In the genomic region with DNA sequence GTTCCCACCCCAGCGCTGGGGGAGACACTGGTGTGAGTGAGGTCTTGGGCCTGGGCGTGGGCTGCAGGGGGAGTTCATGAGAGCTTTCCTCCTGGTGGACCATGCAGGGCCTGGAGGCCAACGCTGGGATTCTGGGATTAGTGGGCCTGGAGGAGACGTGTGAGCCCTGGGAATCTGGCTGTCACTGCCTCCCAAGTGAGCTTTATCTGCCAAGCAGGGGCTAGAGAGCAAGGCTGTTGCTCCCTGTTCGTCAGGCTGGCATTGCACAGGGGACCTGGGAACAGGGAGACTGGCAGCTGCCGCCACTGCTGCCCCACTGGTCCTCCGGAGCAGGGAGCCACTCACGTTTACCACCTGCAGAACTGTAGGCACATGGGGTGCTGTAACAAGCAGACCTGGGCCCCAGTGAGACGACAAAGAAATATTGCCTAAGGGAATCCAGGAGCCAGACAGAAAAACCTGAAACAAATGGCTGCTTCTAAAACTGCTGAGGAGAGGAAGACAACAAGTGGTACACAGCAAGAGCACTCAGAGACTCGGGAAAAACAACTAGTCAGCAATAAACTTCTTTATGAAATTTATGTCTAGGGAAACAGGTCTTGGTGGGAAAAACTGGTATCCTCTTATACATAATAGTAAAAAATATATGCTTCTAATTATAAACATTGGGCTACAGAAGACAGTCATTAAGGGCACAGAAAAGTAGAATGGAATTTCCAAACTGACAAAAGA, we compare ENCODE assay signal across 18 cellular contexts. TPM values are rescaled to one million over a fixed set of nuclear protein-coding genes. Genes with fewer than 3 reads are reported as not detected.
A peak's percentile ranks its signal among the peaks of the same experiment; 100 is the strongest.
DNase-seq lines count a peak whose midpoint lies in the region; ATAC-seq, FAIRE-seq and TF ChIP-seq lines count a peak whose summit lies in the region.
"Had no signal": no experiment of that assay in that cellular context is flagged by ENCODE, and none has a peak within 500 bp of the region (broad histone marks: within the 10 kb centered on the region; RNA-seq: fewer than 3 reads in every experiment).

No MANE protein-coding gene starts in this region.

- no peak for TF ChIP-seq RAD21 in K562 (CRISPR knock-in tag; conservative IDR thresholded peaks at IDR 0.05 in 1 of 2, IDR thresholded peaks at IDR 0.05 in 1 of 2)

- 0 out of 2 replicates have a peak, but pooled peaks cover 3% of the 10 kb centered on the region for H4K20me1 ChIP-seq in K562 (replicated peaks; ENCODE audit: control insufficient read depth, insufficient read depth, low read length)

- WGBS in K562 (ENCODE audit: insufficient coverage, low coverage, missing lambda C conversion rate), result 53% methylated on average over 10 of the region's 10 CpGs

- POLR2A ChIA-PET in K562 (lab: Yijun Ruan, JAX), result interaction anchor here (0.6 kb wide), 1 partner anchor 1315 kb away, joined by 3 read pairs; no protein-coding TSS in a partner anchor

- peaks cover 2% of the 10 kb centered on the region for H3K9me1 ChIP-seq in K562 (ENCODE audit: control insufficient read depth, insufficient read depth, low read length)

- H3K27me3 ChIP-seq in left ventricle myocardium inferior (ENCODE audit: low read depth), result no peaks in the 10 kb centered on the region
- no peaks in the 10 kb centered on the region for H3K27me3 ChIP-seq in K562 (ENCODE audit: control insufficient read depth in 2 of 2, insufficient read depth in 2 of 2, low read length in 2 of 2)
- no peaks in the 10 kb centered on the region for H3K27me3 ChIP-seq in subcutaneous abdominal adipose tissue (ENCODE audit: control insufficient read depth in 5 of 5, insufficient read depth in 4 of 5, low read length in 5 of 5)

- no peak for TF ChIP-seq EP300 in K562 (IDR thresholded peaks at IDR 0.05; ENCODE audit: low read length)

- H3K9ac ChIP-seq in K562 (ENCODE audit: insufficient read depth in 1 of 2, low read depth in 2 of 2, low read length in 2 of 2) (no peak overlapping the region; a peak in 1 of 4 replicates), subcutaneous abdominal adipose tissue (ENCODE audit: low read length in 5 of 5) (peak overlapping the region in 3 of 5 donors; percentile 60 to 69 (median 64))

- H3K27ac ChIP-seq in left ventricle myocardium inferior (replicated peaks) (peak overlapping the region; percentile 18), K562 (ENCODE audit: extremely low read depth, low read depth, low read length) (no peak overlapping the region), subcutaneous abdominal adipose tissue (ENCODE audit: low read depth, low read length) (peak overlapping the region; percentile 85)
- H3K27ac ChIP-seq: C4-2B had no signal

- in situ Hi-C loops in K562 (cut with MboI), result loop anchor here (25.0 kb wide), 1 partner anchor 1407 kb away; no protein-coding TSS in a partner anchor

- no peak for ATAC-seq in K562
- no peak for ATAC-seq in HG02884 (IDR thresholded peaks at IDR 0.05; ENCODE audit: unreplicated experiment)
- ATAC-seq in HG03521 (IDR thresholded peaks at IDR 0.05; ENCODE audit: unreplicated experiment), result no peak
- ATAC-seq: Panc1, SK-N-SH treated with all-trans-retinoic acid at 6 μM for 48 hours had no signal

- TF ChIP-seq CTCF in left ventricle myocardium inferior (IDR thresholded peaks at IDR 0.05; ENCODE audit: borderline replicate concordance) (no peak), K562 (IDR thresholded peaks at IDR 0.05 in 2 of 3, conservative IDR thresholded peaks at IDR 0.05 in 1 of 3; ENCODE audit: insufficient read depth in 2 of 3, low read depth in 1 of 3, low read length in 3 of 3) (no peak), mesothelial cell of epicardium (IDR thresholded peaks at IDR 0.05; ENCODE audit: unreplicated experiment) (no peak)

- no peaks in the 10 kb centered on the region for H3K9me3 ChIP-seq in left ventricle myocardium inferior (replicated peaks)
- H3K9me3 ChIP-seq in K562 (replicated peaks; ENCODE audit: control insufficient read depth, insufficient read depth, low read depth, low read length), result no peaks in the 10 kb centered on the region
- H3K9me3 ChIP-seq in subcutaneous abdominal adipose tissue (ENCODE audit: control insufficient read depth in 5 of 5, low read length in 5 of 5), result no peaks in the 10 kb centered on the region

- peaks cover 6% of the 10 kb centered on the region for H3K9me3 Mint-ChIP-seq in mesothelial cell of epicardium

- H3K36me3 ChIP-seq in left ventricle myocardium inferior, result no peaks in the 10 kb centered on the region
- H3K36me3 ChIP-seq in K562 (ENCODE audit: control insufficient read depth, insufficient read depth, low read length), result no peaks in the 10 kb centered on the region
- H3K36me3 ChIP-seq in subcutaneous abdominal adipose tissue (ENCODE audit: control insufficient read depth in 5 of 5, insufficient read depth in 5 of 5, low read length in 5 of 5), result no peaks in the 10 kb centered on the region

- DNase-seq in left ventricle myocardium inferior (no peak), cardiac septum (ENCODE audit: low spot score) (no peak), K562 (ENCODE audit: extremely low read depth in 1 of 4, low spot score in 3 of 4) (no peak), mesothelial cell of epicardium (ENCODE audit: low spot score in 2 of 2, unreplicated experiment in 2 of 2) (no peak), RCC 7860 (ENCODE audit: low spot score) (no peak)
- DNase-seq: NCI-H146, NCI-H2081, NCI-H510A, SHP77 had no signal

- intact Hi-C loops in left ventricle myocardium inferior (cut with micrococcal nuclease), result no loop called here
- intact Hi-C loops in cardiac septum (cut with DNase I), result no loop called here
- intact Hi-C loops in K562 (cut with micrococcal nuclease), result no loop called here

- H3K4me1 ChIP-seq in left ventricle myocardium inferior (peaks cover 42% of the 10 kb centered on the region), K562 (replicated peaks in 1 of 2; ENCODE audit: control insufficient read depth in 2 of 2, insufficient read depth in 2 of 2, low read length in 2 of 2) (peaks cover 4 to 6% of the 10 kb centered on the region in 2 experiments; a peak in 4 of 5 replicates), subcutaneous abdominal adipose tissue (ENCODE audit: control insufficient read depth in 5 of 5, insufficient read depth in 5 of 5, low read length in 5 of 5) (peaks cover 14 to 54% (median 39%) of the 10 kb centered on the region in 5 donors)

- H3K27ac Mint-ChIP-seq in mesothelial cell of epicardium, result peak overlapping the region; percentile 27

- no peaks in the 10 kb centered on the region for H3K27me3 Mint-ChIP-seq in mesothelial cell of epicardium (ENCODE audit: low read depth)

- H3K4me2 ChIP-seq in K562 (ENCODE audit: insufficient read depth, low read length), result no peak overlapping the region

- no peak for TF ChIP-seq POLR2A in K562 (conservative IDR thresholded peaks at IDR 0.05)

- H3K4me3 ChIP-seq in left ventricle myocardium inferior (no peak overlapping the region), K562 (no peak overlapping the region), subcutaneous abdominal adipose tissue (ENCODE audit: low read depth in 1 of 5, low read length in 5 of 5) (peak overlapping the region in 3 of 5 donors; percentile 54 to 73 (median 59))

- H3K4me1 Mint-ChIP-seq in mesothelial cell of epicardium, result peaks cover 36% of the 10 kb centered on the region

- peaks cover 3% of the 10 kb centered on the region for H3K36me3 Mint-ChIP-seq in mesothelial cell of epicardium

- H3K4me3 Mint-ChIP-seq in mesothelial cell of epicardium, result no peak overlapping the region

- CTCF ChIA-PET in K562 (lab: Yijun Ruan, JAX; ENCODE audit: low intra/inter-chr PET ratio), result no interaction called here

- no peak overlapping the region for H2AFZ ChIP-seq in K562 (ENCODE audit: low read depth, low read length)

- FAIRE-seq in K562 (lab: Jason Lieb, UNC) (no peak), RCC 7860 (lab: Jason Lieb, UNC) (no peak)
- FAIRE-seq: GM12892 had no signal

- no TSS peak for BruUV-seq in K562 (replicated peaks; lab: Mats Ljungman, UMichigan)

- H3K79me2 ChIP-seq in K562 (ENCODE audit: control insufficient read depth, insufficient read depth, low read length), result no peaks in the 10 kb centered on the region

TF ChIP-seq in K562, 482 proteins besides CTCF, POLR2A, EP300 and RAD21:
- TF ChIP-seq MTA2 (IDR thresholded peaks at IDR 0.05; ENCODE audit: low read depth), result no peak
- TF ChIP-seq MAFK (IDR thresholded peaks at IDR 0.05; ENCODE audit: low read length), result peak; percentile 81
- TF ChIP-seq ZNF316 (IDR thresholded peaks at IDR 0.05), result peak; percentile 93
- TF ChIP-seq C11orf30 (IDR thresholded peaks at IDR 0.05; ENCODE audit: low read depth), result peak; percentile 84
- no peak for TF ChIP-seq PML (IDR thresholded peaks at IDR 0.05; ENCODE audit: low read length)
- TF ChIP-seq MAFG (tag; conservative IDR thresholded peaks at IDR 0.05), result peak; percentile 78
- peak; percentile 85 for TF ChIP-seq MAFF (IDR thresholded peaks at IDR 0.05; ENCODE audit: low read length)

RNA-seq across cellular contexts. Expression of a gene that starts 45.2 kb away (rescaled TPM):
- 11.1 TPM for total RNA-seq in left ventricle myocardium inferior
- 7.7 TPM for total RNA-seq in cardiac septum
- total RNA-seq in K562 (2011; cell fraction: chromatin; rRNA removed; ENCODE audit: low replicate concordance), result 0.37 TPM in 1 of 2 replicates, not detected in the other
- 0.50 and 0.53 TPM in 2 replicates for total RNA-seq in K562 (2011; cell fraction: nucleolus; rRNA removed)
- total RNA-seq in K562 (2011; cell fraction: nucleoplasm; rRNA removed), result 0.29 and 0.46 TPM in 2 replicates
- total RNA-seq in K562 (2014; rRNA removed), result 0.08 TPM in 1 of 2 replicates, not detected in the other
- total RNA-seq in K562 (2014; rRNA removed; fragmentation: Illumina TruSeq; extraction: Trizol), result not detected in 2 replicates
- total RNA-seq in K562 (2015; rRNA removed; fragmentation: Illumina TruSeq; extraction: Trizol), result not detected in 2 replicates
- total RNA-seq in K562 (2021), result 0.04 TPM in 2 replicates
- 0.13 and 0.35 TPM in 2 replicates for polyA plus RNA-seq in K562 (2011; rRNA removed)
- polyA plus RNA-seq in K562 (2011; cell fraction: cytosol; rRNA removed), result 0.35 and 0.51 TPM in 2 replicates
- 0.17 and 0.28 TPM in 2 replicates for polyA plus RNA-seq in K562 (2011; cell fraction: nucleus; rRNA removed)
- 0.21 TPM in 2 replicates for polyA plus RNA-seq in K562 (2012)
- polyA plus RNA-seq in K562 (2014; fragmentation: Illumina TruSeq; extraction: Trizol), result 0.01 and 0.03 TPM in 2 replicates
- under 1 TPM in 1 of 2 experiments, not detected in 1; 0.01 TPM for polyA plus RNA-seq in K562 (2014; fragmentation: Nextera tagmentation; extraction: Ambion mirVana)
- 0.01 TPM in 2 replicates for polyA plus RNA-seq in K562 (2014; rRNA removed)
- 0.21 and 0.27 TPM in 2 replicates for polyA minus RNA-seq in K562 (2011; rRNA and poly(A)+ RNA removed)
- polyA minus RNA-seq in K562 (2011; cell fraction: cytosol; rRNA and poly(A)+ RNA removed), result 0.38 and 1.2 TPM in 2 replicates
- polyA minus RNA-seq in K562 (2011; cell fraction: nucleus; rRNA and poly(A)+ RNA removed), result 0.27 and 1.00 TPM in 2 replicates
- total RNA-seq in mesothelial cell of epicardium, result 1.1 to 1.3 TPM (median 1.2 TPM) in 3 replicates
- total RNA-seq: H4, HT1080 had no signal

Comparison
In these comparisons a context has a peak if more than half of its experiments do, and no peak if none do; other contexts are left out.
1. H3K4me3 ChIP-seq: peak in subcutaneous abdominal adipose tissue (3 of 5); none in left ventricle myocardium inferior (single experiment) and K562 (single experiment).
2. H3K9ac ChIP-seq: peak in subcutaneous abdominal adipose tissue (3 of 5); none in K562 (0 of 2).